8 cellular contexts compared by ENCODE assay signal in genomic region chr7:76356823-76357222, GRCh38. TPM values are rescaled to one million over a fixed set of nuclear protein-coding genes. Genes with fewer than 3 reads are reported as not detected.
A peak's percentile ranks its signal among the peaks of the same experiment; 100 is the strongest.
DNase-seq lines count a peak whose midpoint lies in the region; ATAC-seq and TF ChIP-seq lines count a peak whose summit lies in the region.

No MANE protein-coding gene starts in this region.

- H3K27me3 Mint-ChIP-seq in activated CD8-positive, alpha-beta memory T cell treated with anti-CD3 and anti-CD28 coated beads, Interleukin-2, amount 10 ng/mL, durations not matched to agents 7 days and 5 days, result no peaks in the 10 kb centered on the region
- H3K27me3 Mint-ChIP-seq in nephron progenitor cell (ENCODE audit: low read depth, poor library complexity), result peaks cover 3% of the 10 kb centered on the region

- TF ChIP-seq CTCF in dorsolateral prefrontal cortex (IDR thresholded peaks at IDR 0.05 in 54 of 56, conservative IDR thresholded peaks at IDR 0.05 in 2 of 56; ENCODE audit: low read depth in 1 of 56, partially characterized antibody in 56 of 56) (peak in 2 of 56 donors; percentile 5 to 22), nephron progenitor cell (IDR thresholded peaks at IDR 0.05) (no peak)

- H3K27ac Mint-ChIP-seq in activated CD8-positive, alpha-beta memory T cell treated with anti-CD3 and anti-CD28 coated beads, Interleukin-2, amount 10 ng/mL, durations not matched to agents 7 days and 5 days, result peak overlapping the region; percentile 93
- no peak overlapping the region for H3K27ac Mint-ChIP-seq in nephron progenitor cell

- peak overlapping the region; percentile 48 to 100 (median 98) for H3K27ac ChIP-seq in dorsolateral prefrontal cortex

- CTCF ChIA-PET in activated CD8-positive, alpha-beta memory T cell treated with anti-CD3 and anti-CD28 coated beads, Interleukin-2, amount 10 ng/mL, durations not matched to agents 7 days and 5 days (lab: Charles Lee), result no interaction called here

- peak overlapping the region; percentile 92 for H3K4me3 Mint-ChIP-seq in activated CD8-positive, alpha-beta memory T cell treated with anti-CD3 and anti-CD28 coated beads, Interleukin-2, amount 10 ng/mL, durations not matched to agents 7 days and 5 days
- H3K4me3 Mint-ChIP-seq in nephron progenitor cell, result peak overlapping the region; percentile 95

- ATAC-seq in activated CD8-positive, alpha-beta memory T cell treated with anti-CD3 and anti-CD28 coated beads, Interleukin-2, amount 10 ng/mL, durations not matched to agents 7 days and 5 days, result no peak
- ATAC-seq in GM19452 (IDR thresholded peaks at IDR 0.05; ENCODE audit: unreplicated experiment), result no peak

- peaks cover 47% of the 10 kb centered on the region for H3K4me1 Mint-ChIP-seq in activated CD8-positive, alpha-beta memory T cell treated with anti-CD3 and anti-CD28 coated beads, Interleukin-2, amount 10 ng/mL, durations not matched to agents 7 days and 5 days
- peaks cover 32% of the 10 kb centered on the region for H3K4me1 Mint-ChIP-seq in nephron progenitor cell

- H3K9me3 Mint-ChIP-seq in activated CD8-positive, alpha-beta memory T cell treated with anti-CD3 and anti-CD28 coated beads, Interleukin-2, amount 10 ng/mL, durations not matched to agents 7 days and 5 days (ENCODE audit: low read depth), result no peaks in the 10 kb centered on the region
- peaks cover 39% of the 10 kb centered on the region for H3K9me3 Mint-ChIP-seq in nephron progenitor cell

- peaks cover 36% of the 10 kb centered on the region for H3K36me3 Mint-ChIP-seq in activated CD8-positive, alpha-beta memory T cell treated with anti-CD3 and anti-CD28 coated beads, Interleukin-2, amount 10 ng/mL, durations not matched to agents 7 days and 5 days
- H3K36me3 Mint-ChIP-seq in nephron progenitor cell (ENCODE audit: low read depth), result peaks cover 60% of the 10 kb centered on the region

- DNase-seq in activated CD8-positive, alpha-beta memory T cell treated with anti-CD3 and anti-CD28 coated beads, Interleukin-2, amount 10 ng/mL, durations not matched to agents 7 days and 5 days, result no peak
- DNase-seq in activated CD8-positive, alpha-beta memory T cell treated with anti-CD3 and anti-CD28 coated beads, Interleukin-2, amount 50 U/mL, for 48 hours, result no peak
- DNase-seq in NCI-H774 (lab: John Stamatoyannopoulos, UW) (peak; percentile 42), dorsolateral prefrontal cortex (peak in 1 of 10 donors; percentile 36), nephron progenitor cell (no peak)
- no peak for DNase-seq in stimulated activated CD4-positive, alpha-beta T cell treated with anti-CD3 and anti-CD28 coated beads, Interleukin-4, amount 100 ng/mL, for 24 hours
- DNase-seq in activated effector memory CD4-positive, alpha-beta T cell treated with Interleukin-2 at 50 U/mL for 16 hours, result no peak

- intact Hi-C loops in dorsolateral prefrontal cortex (cut with DNase I), result no loop called here

- H3K27me3 ChIP-seq in dorsolateral prefrontal cortex, result no peaks in the 10 kb centered on the region

- peak overlapping the region; percentile 64 to 100 (median 94) for H3K4me3 ChIP-seq in dorsolateral prefrontal cortex

RNA-seq across cellular contexts. Expression of gene YWHAG, which starts 2.0 kb away (rescaled TPM):
- 100 to 1,000 TPM in 1 of 2 experiments, 10 to 100 TPM in 1; 80.8 to 115 TPM for total RNA-seq in activated CD8-positive, alpha-beta memory T cell treated with anti-CD3 and anti-CD28 coated beads, Interleukin-2, amount 10 ng/mL, durations not matched to agents 7 days and 5 days
- 100 to 1,000 TPM; 221 to 937 (median 675) TPM for total RNA-seq in dorsolateral prefrontal cortex

RNA-seq across cellular contexts. Expression of gene SSC4D, which starts 52.7 kb away (rescaled TPM):
- under 1 TPM; 0.23 to 0.64 TPM for total RNA-seq in activated CD8-positive, alpha-beta memory T cell treated with anti-CD3 and anti-CD28 coated beads, Interleukin-2, amount 10 ng/mL, durations not matched to agents 7 days and 5 days
- 1 to 10 TPM in 93 of 120 experiments, under 1 TPM in 27; 0.35 to 3.7 (median 1.3) TPM for total RNA-seq in dorsolateral prefrontal cortex

RNA-seq across cellular contexts. Expression of gene HSPB1, which starts 54.4 kb away (rescaled TPM):
- 10 to 100 TPM; 36.5 to 62.9 TPM for total RNA-seq in activated CD8-positive, alpha-beta memory T cell treated with anti-CD3 and anti-CD28 coated beads, Interleukin-2, amount 10 ng/mL, durations not matched to agents 7 days and 5 days
- 1,000 to 10,000 TPM in 8 of 120 experiments, 100 to 1,000 TPM in 110, 10 to 100 TPM in 2; 98.5 to 2,404 (median 228) TPM for total RNA-seq in dorsolateral prefrontal cortex
